In the genomic region with DNA sequence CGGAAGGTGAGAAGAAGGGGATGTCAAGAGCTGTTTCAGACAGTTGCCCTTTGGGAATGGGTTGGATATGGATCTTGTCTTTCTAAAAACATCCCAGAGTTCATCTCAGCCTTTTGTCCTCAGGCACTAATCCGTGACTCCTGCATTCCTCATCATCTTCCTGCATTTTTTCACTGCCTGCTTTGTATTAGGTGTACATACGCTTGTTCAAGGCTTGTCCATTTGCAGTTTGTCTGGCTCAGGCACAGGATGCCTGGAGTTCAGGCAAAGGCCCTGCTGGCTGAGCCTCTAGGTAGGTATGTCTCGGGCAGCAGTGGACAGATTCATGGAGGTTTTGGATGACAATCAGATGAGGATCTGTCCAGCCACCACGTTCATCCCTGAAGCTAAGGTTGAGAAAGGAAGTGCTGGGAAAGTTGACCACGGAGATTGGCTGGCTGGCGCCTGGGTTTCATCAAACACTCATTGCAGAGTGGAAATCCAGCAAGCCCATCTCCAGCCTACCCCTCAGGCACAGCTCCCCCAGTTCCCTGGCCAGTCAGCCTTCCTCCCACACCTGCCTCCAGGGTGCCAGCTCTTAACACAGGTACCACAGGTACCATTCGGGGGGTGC, we compare ENCODE assay signal across 20 cellular contexts. TPM values are rescaled to one million over a fixed set of nuclear protein-coding genes. Genes with fewer than 3 reads are reported as not detected.
DNase-seq lines count a peak whose midpoint lies in the region; ATAC-seq and TF ChIP-seq lines count a peak whose summit lies in the region.
"Had no signal": no experiment of that assay in that cellular context is flagged by ENCODE, and none has a peak within 500 bp of the region (broad histone marks: within the 10 kb centered on the region; RNA-seq: fewer than 3 reads in every experiment).

No MANE protein-coding gene starts in this region.

- CTCF ChIA-PET in SK-N-SH (lab: Yijun Ruan, JAX) (interaction anchor here (0.7 to 7.1 kb wide), 13 partner anchors 12 to 238 kb away, joined by 3 to 89 read pairs (median 5); partner anchors contain the start of genes CCDC184, TMEM106C and VDR), RWPE1 (lab: Yijun Ruan, JAX) (interaction anchor here (0.6 kb wide), 1 partner anchor 74 kb away, joined by 3 read pairs; no protein-coding TSS in a partner anchor)

- peaks cover 0 to 15% of the 10 kb centered on the region in 2 experiments; a peak in 1 of 4 replicates for H3K4me1 ChIP-seq in SK-N-SH (ENCODE audit: control insufficient read depth in 1 of 2, insufficient read depth in 2 of 2, low read depth in 1 of 2, low read length in 1 of 2)
- H3K4me1 ChIP-seq in spleen: peaks cover 0 to 30% (median 16%) of the 10 kb centered on the region in 6 donors
- H3K4me1 ChIP-seq: BE2C had no signal

- H3K9ac ChIP-seq in SK-N-SH: no peak overlapping the region

- no peak for TF ChIP-seq POLR2A in spleen (IDR thresholded peaks at IDR 0.05)

- H3K36me3 ChIP-seq in SK-N-SH (replicated peaks in 1 of 2; ENCODE audit: control insufficient read depth in 1 of 2, insufficient read depth in 2 of 2, low read length in 1 of 2) (no peaks in the 10 kb centered on the region), spleen (no peaks in the 10 kb centered on the region)
- H3K36me3 ChIP-seq: BE2C had no signal

- DNase-seq in SK-N-SH: peak; percentile 63
- peak; percentile 73 for DNase-seq in RWPE1 (ENCODE audit: low spot score)
- DNase-seq in islet precursor cell: peak; percentile 92
- peak; percentile 29 for DNase-seq in spleen
- no peak for DNase-seq in caudate nucleus (lab: John Stamatoyannopoulos, UW)
- DNase-seq: 8988T; BE2C; CD4-positive, alpha-beta T cell; GF-D8; GOT3; NCI-H187; NCI-H446; NK-92 treated with Interleukin-12 subunit alpha and Interleukin-12 subunit beta, amount 100 ng/mL, for 24 hours; OCI-M1 had no signal

- POLR2A ChIA-PET in SK-N-SH (lab: Yijun Ruan, JAX) (no interaction called here), RWPE1 (lab: Yijun Ruan, JAX; ENCODE audit: low non-redundant PET) (no interaction called here)

- H3K4me2 ChIP-seq in SK-N-SH: no peak overlapping the region

- TF ChIP-seq CTCF in SK-N-SH (IDR thresholded peaks at IDR 0.05): no peak
- TF ChIP-seq CTCF in RWPE1 (conservative IDR thresholded peaks at IDR 0.05; ENCODE audit: low read depth): no peak
- no peak for TF ChIP-seq CTCF in spleen (IDR thresholded peaks at IDR 0.05 in 8 of 11, conservative IDR thresholded peaks at IDR 0.05 in 3 of 11)

- no peak for TF ChIP-seq RAD21 in SK-N-SH (IDR thresholded peaks at IDR 0.05; ENCODE audit: low read length)

- H3K79me2 ChIP-seq in SK-N-SH (ENCODE audit: insufficient read depth): no peaks in the 10 kb centered on the region

- H3K27me3 ChIP-seq in SK-N-SH (ENCODE audit: insufficient read depth) (peaks cover 5% of the 10 kb centered on the region; the same call in 1 of the 2 replicates), spleen (replicated peaks in 1 of 7) (peaks cover 0 to 6% (median 0%) of the 10 kb centered on the region in 7 donors)
- H3K27me3 ChIP-seq: BE2C had no signal

- H3K9me2 ChIP-seq in SK-N-SH: no peaks in the 10 kb centered on the region

- no peak overlapping the region for H2AFZ ChIP-seq in SK-N-SH (ENCODE audit: low read depth)

- 0 out of 4 replicates have a peak, but pooled peaks of 1 of the 2 experiments have one; percentile 20 for TF ChIP-seq EP300 in SK-N-SH (IDR thresholded peaks at IDR 0.05; ENCODE audit: borderline replicate concordance in 1 of 2, low read depth in 1 of 2, low read length in 1 of 2)

- H3K27ac ChIP-seq in SK-N-SH (ENCODE audit: low read depth in 2 of 2, low read length in 1 of 2): no peak overlapping the region; a peak in 1 of 4 replicates
- H3K27ac ChIP-seq in RWPE1: peak overlapping the region; percentile 46; the same call in 1 of the 2 replicates
- no peak overlapping the region for H3K27ac ChIP-seq in spleen
- H3K27ac ChIP-seq in caudate nucleus (ENCODE audit: low read depth, low read length): no peak overlapping the region
- H3K27ac ChIP-seq: SK-N-MC had no signal

- no peak for ATAC-seq in SK-N-SH treated with all-trans-retinoic acid at 6 μM for 48 hours
- ATAC-seq in HG03457 (IDR thresholded peaks at IDR 0.05; ENCODE audit: unreplicated experiment): no peak
- ATAC-seq in GM19395 (IDR thresholded peaks at IDR 0.05; ENCODE audit: unreplicated experiment): no peak

- intact Hi-C loops in spleen (cut with DNase I; ENCODE audit: low total_unique reads): no loop called here

- WGBS in SK-N-SH (ENCODE audit: low lambda C conversion rate): 49% methylated on average over 6 of the region's 8 CpGs
- 78 to 87% (median 79%) methylated on average over 8 of the region's 8 CpGs for whole genome bisulfite sequencing in spleen, 5 donors

- no peak overlapping the region for H3K4me3 ChIP-seq in SK-N-SH (ENCODE audit: low read depth in 2 of 2, low read length in 1 of 2)
- H3K4me3 ChIP-seq in spleen: no peak overlapping the region
- H3K4me3 ChIP-seq: SK-N-MC had no signal

- no peaks in the 10 kb centered on the region for H3K9me3 ChIP-seq in SK-N-SH
- H3K9me3 ChIP-seq in spleen: no peaks in the 10 kb centered on the region
- H3K9me3 ChIP-seq: BE2C had no signal

- H4K20me1 ChIP-seq in SK-N-SH (ENCODE audit: insufficient read depth): no peaks in the 10 kb centered on the region

- no peaks in the 10 kb centered on the region for H3F3A ChIP-seq in SK-N-SH (replicated peaks; ENCODE audit: insufficient read depth)

TF ChIP-seq in SK-N-SH, 30 proteins besides CTCF, POLR2A, EP300 and RAD21 (continues in another document):
- TF ChIP-seq TCF12 (IDR thresholded peaks at IDR 0.05) (no peak), TAF1 (IDR thresholded peaks at IDR 0.05; ENCODE audit: borderline replicate concordance, low read depth, low read length) (no peak), SMC3 (IDR thresholded peaks at IDR 0.05; ENCODE audit: low read depth, low read length) (no peak), CHD2 (IDR thresholded peaks at IDR 0.05; ENCODE audit: low read length, partially characterized antibody) (peak; percentile 18), ELF1 (IDR thresholded peaks at IDR 0.05) (no peak)
- TF ChIP-seq, protein P1, sequence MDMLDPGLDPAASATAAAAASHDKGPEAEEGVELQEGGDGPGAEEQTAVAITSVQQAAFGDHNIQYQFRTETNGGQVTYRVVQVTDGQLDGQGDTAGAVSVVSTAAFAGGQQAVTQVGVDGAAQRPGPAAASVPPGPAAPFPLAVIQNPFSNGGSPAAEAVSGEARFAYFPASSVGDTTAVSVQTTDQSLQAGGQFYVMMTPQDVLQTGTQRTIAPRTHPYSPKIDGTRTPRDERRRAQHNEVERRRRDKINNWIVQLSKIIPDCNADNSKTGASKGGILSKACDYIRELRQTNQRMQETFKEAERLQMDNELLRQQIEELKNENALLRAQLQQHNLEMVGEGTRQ (IDR thresholded peaks at IDR 0.05; ENCODE audit: borderline replicate concordance, low read depth, low read length): no peak

TF ChIP-seq in SK-N-SH treated with all-trans-retinoic acid at 6 μM for 48 hours, 23 proteins besides CTCF, POLR2A, EP300 and RAD21 (continues in another document):
- TF ChIP-seq POU6F1 (CRISPR knock-in tag; IDR thresholded peaks at IDR 0.05; ENCODE audit: borderline replicate concordance, low read depth): no peak
- TF ChIP-seq SNAI2 (CRISPR knock-in tag; IDR thresholded peaks at IDR 0.05): no peak

RNA-seq across cellular contexts. Expression of gene TMEM106C, which starts 12.4 kb away (rescaled TPM):
- polyA plus RNA-seq in SK-N-SH (2012; rRNA removed) (133 and 173 TPM in 2 replicates), spleen (10 to 100 TPM; 30.1 to 49.1 (median 40.2) TPM)
- polyA plus RNA-seq in SK-N-SH (2012; cell fraction: cytosol; rRNA removed): 112 and 161 TPM in 2 replicates
- 101 and 122 TPM in 2 replicates for polyA plus RNA-seq in SK-N-SH (2012; cell fraction: nucleus; rRNA removed)
- total RNA-seq in spleen: 100 to 1,000 TPM in 4 of 7 donors, 10 to 100 TPM in 3; 37.6 to 124 (median 109) TPM

RNA-seq across cellular contexts. Expression of gene VDR, which starts 46.2 kb away (rescaled TPM):
- polyA plus RNA-seq in SK-N-SH (2012; rRNA removed) (0.29 and 0.33 TPM in 2 replicates), spleen (under 1 TPM; 0.70 to 0.89 (median 0.83) TPM)
- polyA plus RNA-seq in SK-N-SH (2012; cell fraction: cytosol; rRNA removed): 0.12 and 0.17 TPM in 2 replicates
- polyA plus RNA-seq in SK-N-SH (2012; cell fraction: nucleus; rRNA removed): 0.20 and 0.50 TPM in 2 replicates
- 10 to 100 TPM in 1 of 7 donors, 1 to 10 TPM in 6; 5.5 to 10.5 (median 6.4) TPM for total RNA-seq in spleen

RNA-seq across cellular contexts. Expression of gene COL2A1, which starts 53.3 kb away (rescaled TPM):
- polyA plus RNA-seq in SK-N-SH (2012; rRNA removed) (0.02 TPM in 1 of 2 replicates, not detected in the other), spleen (not detected)
- not detected in 2 replicates for polyA plus RNA-seq in SK-N-SH (2012; cell fraction: cytosol; rRNA removed)
- 0.01 TPM in 1 of 2 replicates, not detected in the other for polyA plus RNA-seq in SK-N-SH (2012; cell fraction: nucleus; rRNA removed)
- total RNA-seq in spleen: under 1 TPM in 3 of 7 donors, not detected in 4; 0.37 to 0.49 (median 0.47) TPM
- total RNA-seq: CD4-positive, alpha-beta T cell; LHCN-M2 had no signal
- polyA plus RNA-seq: IgD-negative memory B cell had no signal

Comparison
In these comparisons a context has a peak if more than half of its experiments do, and no peak if none do; other contexts are left out.
1. DNase-seq: peak in SK-N-SH (single experiment), RWPE1 (single experiment), islet precursor cell (single experiment) and spleen (single experiment); none in caudate nucleus (0 of 61).